ENCODE assay signal across 1 cellular context in the genomic region with DNA sequence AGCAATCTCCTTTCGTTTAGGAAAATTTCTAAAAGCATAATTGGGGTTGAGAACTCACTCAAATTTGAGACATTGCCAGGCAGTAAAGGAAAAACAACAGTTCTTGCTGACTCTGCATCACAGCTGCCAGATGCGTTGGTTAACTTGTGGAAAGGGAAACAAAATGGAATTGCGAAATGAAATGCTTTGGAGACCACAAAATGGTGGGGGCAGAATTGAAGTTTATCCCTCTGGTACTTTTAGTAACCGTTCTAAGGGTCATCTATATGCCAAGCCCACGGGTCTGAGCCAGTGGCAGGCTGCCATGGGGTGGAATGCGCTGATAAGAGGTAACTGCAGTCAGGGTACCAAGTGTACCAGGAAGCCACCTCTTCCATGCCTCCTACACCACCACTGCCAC.
TF ChIP-seq lines count a peak whose summit lies in the region.

No MANE protein-coding gene starts in this region.

TF ChIP-seq in HepG2, 621 proteins besides CTCF, POLR2A, EP300 and RAD21 (continued from another document):
- TF ChIP-seq, protein P1, sequence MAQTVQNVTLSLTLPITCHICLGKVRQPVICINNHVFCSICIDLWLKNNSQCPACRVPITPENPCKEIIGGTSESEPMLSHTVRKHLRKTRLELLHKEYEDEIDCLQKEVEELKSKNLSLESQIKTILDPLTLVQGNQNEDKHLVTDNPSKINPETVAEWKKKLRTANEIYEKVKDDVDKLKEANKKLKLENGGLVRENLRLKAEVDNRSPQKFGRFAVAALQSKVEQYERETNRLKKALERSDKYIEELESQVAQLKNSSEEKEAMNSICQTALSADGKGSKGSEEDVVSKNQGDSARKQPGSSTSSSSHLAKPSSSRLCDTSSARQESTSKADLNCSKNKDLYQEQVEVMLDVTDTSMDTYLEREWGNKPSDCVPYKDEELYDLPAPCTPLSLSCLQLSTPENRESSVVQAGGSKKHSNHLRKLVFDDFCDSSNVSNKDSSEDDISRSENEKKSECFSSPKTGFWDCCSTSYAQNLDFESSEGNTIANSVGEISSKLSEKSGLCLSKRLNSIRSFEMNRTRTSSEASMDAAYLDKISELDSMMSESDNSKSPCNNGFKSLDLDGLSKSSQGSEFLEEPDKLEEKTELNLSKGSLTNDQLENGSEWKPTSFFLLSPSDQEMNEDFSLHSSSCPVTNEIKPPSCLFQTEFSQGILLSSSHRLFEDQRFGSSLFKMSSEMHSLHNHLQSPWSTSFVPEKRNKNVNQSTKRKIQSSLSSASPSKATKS (CRISPR knock-in tag; IDR thresholded peaks at IDR 0.05), result no peak
- TF ChIP-seq ONECUT2 (CRISPR knock-in tag; IDR thresholded peaks at IDR 0.05) (no peak), MAFK (conservative IDR thresholded peaks at IDR 0.05 in 1 of 2, IDR thresholded peaks at IDR 0.05 in 1 of 2; ENCODE audit: low read length in 2 of 2) (peak; percentile 86 to 92), ZNF878 (CRISPR knock-in tag; IDR thresholded peaks at IDR 0.05) (0 out of 2 replicates have a peak, but pooled peaks have one; percentile 35), SMC3 (IDR thresholded peaks at IDR 0.05; ENCODE audit: low read length) (0 out of 2 replicates have a peak, but pooled peaks have one; percentile 2), ZNF780A (CRISPR knock-in tag; IDR thresholded peaks at IDR 0.05) (no peak), MAFG (CRISPR knock-in tag; IDR thresholded peaks at IDR 0.05) (peak; percentile 70), NFKBIZ (CRISPR knock-in tag; IDR thresholded peaks at IDR 0.05) (no peak), SOX6 (IDR thresholded peaks at IDR 0.05) (no peak), SOX6 (CRISPR knock-in tag; IDR thresholded peaks at IDR 0.05) (0 out of 2 replicates have a peak, but pooled peaks have one; percentile 13), ZNF644 (CRISPR knock-in tag; IDR thresholded peaks at IDR 0.05; ENCODE audit: low read depth) (peak; percentile 36; the same call in 1 of the 2 replicates), RFXAP (CRISPR knock-in tag; IDR thresholded peaks at IDR 0.05; ENCODE audit: borderline replicate concordance) (no peak), CEBPB (IDR thresholded peaks at IDR 0.05; ENCODE audit: borderline replicate concordance, low read depth, low read length) (peak; percentile 89), ZNF776 (CRISPR knock-in tag; IDR thresholded peaks at IDR 0.05) (no peak), YY1 (IDR thresholded peaks at IDR 0.05; ENCODE audit: insufficient read depth, insufficient replicate concordance, low read depth, low read length) (peak; percentile 14), ZFP36L2 (CRISPR knock-in tag; IDR thresholded peaks at IDR 0.05) (no peak), ATM (IDR thresholded peaks at IDR 0.05; ENCODE audit: borderline replicate concordance) (no peak), PLRG1 (conservative IDR thresholded peaks at IDR 0.05) (no peak)
- TF ChIP-seq, protein P2, sequence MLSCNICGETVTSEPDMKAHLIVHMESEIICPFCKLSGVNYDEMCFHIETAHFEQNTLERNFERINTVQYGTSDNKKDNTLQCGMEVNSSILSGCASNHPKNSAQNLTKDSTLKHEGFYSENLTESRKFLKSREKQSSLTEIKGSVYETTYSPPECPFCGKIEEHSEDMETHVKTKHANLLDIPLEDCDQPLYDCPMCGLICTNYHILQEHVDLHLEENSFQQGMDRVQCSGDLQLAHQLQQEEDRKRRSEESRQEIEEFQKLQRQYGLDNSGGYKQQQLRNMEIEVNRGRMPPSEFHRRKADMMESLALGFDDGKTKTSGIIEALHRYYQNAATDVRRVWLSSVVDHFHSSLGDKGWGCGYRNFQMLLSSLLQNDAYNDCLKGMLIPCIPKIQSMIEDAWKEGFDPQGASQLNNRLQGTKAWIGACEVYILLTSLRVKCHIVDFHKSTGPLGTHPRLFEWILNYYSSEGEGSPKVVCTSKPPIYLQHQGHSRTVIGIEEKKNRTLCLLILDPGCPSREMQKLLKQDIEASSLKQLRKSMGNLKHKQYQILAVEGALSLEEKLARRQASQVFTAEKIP (CRISPR knock-in tag; IDR thresholded peaks at IDR 0.05; ENCODE audit: borderline replicate concordance), result no peak
- TF ChIP-seq, protein P3, sequence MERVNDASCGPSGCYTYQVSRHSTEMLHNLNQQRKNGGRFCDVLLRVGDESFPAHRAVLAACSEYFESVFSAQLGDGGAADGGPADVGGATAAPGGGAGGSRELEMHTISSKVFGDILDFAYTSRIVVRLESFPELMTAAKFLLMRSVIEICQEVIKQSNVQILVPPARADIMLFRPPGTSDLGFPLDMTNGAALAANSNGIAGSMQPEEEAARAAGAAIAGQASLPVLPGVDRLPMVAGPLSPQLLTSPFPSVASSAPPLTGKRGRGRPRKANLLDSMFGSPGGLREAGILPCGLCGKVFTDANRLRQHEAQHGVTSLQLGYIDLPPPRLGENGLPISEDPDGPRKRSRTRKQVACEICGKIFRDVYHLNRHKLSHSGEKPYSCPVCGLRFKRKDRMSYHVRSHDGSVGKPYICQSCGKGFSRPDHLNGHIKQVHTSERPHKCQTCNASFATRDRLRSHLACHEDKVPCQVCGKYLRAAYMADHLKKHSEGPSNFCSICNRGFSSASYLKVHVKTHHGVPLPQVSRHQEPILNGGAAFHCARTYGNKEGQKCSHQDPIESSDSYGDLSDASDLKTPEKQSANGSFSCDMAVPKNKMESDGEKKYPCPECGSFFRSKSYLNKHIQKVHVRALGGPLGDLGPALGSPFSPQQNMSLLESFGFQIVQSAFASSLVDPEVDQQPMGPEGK (CRISPR knock-in tag; IDR thresholded peaks at IDR 0.05), result 0 out of 2 replicates have a peak, but pooled peaks have one; percentile 16
- TF ChIP-seq, protein P4, sequence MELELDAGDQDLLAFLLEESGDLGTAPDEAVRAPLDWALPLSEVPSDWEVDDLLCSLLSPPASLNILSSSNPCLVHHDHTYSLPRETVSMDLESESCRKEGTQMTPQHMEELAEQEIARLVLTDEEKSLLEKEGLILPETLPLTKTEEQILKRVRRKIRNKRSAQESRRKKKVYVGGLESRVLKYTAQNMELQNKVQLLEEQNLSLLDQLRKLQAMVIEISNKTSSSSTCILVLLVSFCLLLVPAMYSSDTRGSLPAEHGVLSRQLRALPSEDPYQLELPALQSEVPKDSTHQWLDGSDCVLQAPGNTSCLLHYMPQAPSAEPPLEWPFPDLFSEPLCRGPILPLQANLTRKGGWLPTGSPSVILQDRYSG (CRISPR knock-in tag; IDR thresholded peaks at IDR 0.05), result no peak
- TF ChIP-seq, protein P5, sequence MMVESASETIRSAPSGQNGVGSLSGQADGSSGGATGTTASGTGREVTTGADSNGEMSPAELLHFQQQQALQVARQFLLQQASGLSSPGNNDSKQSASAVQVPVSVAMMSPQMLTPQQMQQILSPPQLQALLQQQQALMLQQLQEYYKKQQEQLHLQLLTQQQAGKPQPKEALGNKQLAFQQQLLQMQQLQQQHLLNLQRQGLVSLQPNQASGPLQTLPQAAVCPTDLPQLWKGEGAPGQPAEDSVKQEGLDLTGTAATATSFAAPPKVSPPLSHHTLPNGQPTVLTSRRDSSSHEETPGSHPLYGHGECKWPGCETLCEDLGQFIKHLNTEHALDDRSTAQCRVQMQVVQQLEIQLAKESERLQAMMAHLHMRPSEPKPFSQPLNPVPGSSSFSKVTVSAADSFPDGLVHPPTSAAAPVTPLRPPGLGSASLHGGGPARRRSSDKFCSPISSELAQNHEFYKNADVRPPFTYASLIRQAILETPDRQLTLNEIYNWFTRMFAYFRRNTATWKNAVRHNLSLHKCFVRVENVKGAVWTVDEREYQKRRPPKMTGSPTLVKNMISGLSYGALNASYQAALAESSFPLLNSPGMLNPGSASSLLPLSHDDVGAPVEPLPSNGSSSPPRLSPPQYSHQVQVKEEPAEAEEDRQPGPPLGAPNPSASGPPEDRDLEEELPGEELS (CRISPR knock-in tag; IDR thresholded peaks at IDR 0.05), result peak; percentile 29; the same call in 1 of the 2 replicates
- TF ChIP-seq, protein P6, sequence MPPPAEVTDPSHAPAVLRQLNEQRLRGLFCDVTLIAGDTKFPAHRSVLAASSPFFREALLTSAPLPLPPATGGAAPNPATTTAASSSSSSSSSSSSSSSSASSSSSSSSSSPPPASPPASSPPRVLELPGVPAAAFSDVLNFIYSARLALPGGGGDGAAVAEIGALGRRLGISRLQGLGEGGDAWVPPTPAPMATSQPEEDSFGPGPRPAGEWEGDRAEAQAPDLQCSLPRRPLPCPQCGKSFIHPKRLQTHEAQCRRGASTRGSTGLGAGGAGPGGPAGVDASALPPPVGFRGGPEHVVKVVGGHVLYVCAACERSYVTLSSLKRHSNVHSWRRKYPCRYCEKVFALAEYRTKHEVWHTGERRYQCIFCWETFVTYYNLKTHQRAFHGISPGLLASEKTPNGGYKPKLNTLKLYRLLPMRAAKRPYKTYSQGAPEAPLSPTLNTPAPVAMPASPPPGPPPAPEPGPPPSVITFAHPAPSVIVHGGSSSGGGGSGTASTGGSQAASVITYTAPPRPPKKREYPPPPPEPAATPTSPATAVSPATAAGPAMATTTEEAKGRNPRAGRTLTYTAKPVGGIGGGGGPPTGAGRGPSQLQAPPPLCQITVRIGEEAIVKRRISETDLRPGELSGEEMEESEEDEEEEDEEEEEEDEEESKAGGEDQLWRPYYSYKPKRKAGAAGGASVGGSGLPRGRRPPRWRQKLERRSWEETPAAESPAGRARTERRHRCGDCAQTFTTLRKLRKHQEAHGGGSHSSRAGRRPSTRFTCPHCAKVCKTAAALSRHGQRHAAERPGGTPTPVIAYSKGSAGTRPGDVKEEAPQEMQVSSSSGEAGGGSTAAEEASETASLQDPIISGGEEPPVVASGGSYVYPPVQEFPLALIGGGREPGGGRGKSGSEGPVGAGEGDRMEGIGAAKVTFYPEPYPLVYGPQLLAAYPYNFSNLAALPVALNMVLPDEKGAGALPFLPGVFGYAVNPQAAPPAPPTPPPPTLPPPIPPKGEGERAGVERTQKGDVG (CRISPR knock-in tag; IDR thresholded peaks at IDR 0.05; ENCODE audit: borderline replicate concordance), result no peak
- TF ChIP-seq, protein P7, sequence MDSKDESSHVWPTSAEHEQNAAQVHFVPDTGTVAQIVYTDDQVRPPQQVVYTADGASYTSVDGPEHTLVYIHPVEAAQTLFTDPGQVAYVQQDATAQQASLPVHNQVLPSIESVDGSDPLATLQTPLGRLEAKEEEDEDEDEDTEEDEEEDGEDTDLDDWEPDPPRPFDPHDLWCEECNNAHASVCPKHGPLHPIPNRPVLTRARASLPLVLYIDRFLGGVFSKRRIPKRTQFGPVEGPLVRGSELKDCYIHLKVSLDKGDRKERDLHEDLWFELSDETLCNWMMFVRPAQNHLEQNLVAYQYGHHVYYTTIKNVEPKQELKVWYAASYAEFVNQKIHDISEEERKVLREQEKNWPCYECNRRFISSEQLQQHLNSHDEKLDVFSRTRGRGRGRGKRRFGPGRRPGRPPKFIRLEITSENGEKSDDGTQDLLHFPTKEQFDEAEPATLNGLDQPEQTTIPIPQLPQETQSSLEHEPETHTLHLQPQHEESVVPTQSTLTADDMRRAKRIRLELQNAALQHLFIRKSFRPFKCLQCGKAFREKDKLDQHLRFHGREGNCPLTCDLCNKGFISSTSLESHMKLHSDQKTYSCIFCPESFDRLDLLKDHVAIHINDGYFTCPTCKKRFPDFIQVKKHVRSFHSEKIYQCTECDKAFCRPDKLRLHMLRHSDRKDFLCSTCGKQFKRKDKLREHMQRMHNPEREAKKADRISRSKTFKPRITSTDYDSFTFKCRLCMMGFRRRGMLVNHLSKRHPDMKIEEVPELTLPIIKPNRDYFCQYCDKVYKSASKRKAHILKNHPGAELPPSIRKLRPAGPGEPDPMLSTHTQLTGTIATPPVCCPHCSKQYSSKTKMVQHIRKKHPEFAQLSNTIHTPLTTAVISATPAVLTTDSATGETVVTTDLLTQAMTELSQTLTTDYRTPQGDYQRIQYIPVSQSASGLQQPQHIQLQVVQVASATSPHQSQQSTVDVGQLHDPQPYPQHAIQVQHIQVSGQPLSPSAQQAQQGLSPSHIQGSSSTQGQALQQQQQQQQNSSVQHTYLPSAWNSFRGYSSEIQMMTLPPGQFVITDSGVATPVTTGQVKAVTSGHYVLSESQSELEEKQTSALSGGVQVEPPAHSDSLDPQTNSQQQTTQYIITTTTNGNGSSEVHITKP (CRISPR knock-in tag; IDR thresholded peaks at IDR 0.05; ENCODE audit: low read depth), result no peak
- TF ChIP-seq, protein P8, sequence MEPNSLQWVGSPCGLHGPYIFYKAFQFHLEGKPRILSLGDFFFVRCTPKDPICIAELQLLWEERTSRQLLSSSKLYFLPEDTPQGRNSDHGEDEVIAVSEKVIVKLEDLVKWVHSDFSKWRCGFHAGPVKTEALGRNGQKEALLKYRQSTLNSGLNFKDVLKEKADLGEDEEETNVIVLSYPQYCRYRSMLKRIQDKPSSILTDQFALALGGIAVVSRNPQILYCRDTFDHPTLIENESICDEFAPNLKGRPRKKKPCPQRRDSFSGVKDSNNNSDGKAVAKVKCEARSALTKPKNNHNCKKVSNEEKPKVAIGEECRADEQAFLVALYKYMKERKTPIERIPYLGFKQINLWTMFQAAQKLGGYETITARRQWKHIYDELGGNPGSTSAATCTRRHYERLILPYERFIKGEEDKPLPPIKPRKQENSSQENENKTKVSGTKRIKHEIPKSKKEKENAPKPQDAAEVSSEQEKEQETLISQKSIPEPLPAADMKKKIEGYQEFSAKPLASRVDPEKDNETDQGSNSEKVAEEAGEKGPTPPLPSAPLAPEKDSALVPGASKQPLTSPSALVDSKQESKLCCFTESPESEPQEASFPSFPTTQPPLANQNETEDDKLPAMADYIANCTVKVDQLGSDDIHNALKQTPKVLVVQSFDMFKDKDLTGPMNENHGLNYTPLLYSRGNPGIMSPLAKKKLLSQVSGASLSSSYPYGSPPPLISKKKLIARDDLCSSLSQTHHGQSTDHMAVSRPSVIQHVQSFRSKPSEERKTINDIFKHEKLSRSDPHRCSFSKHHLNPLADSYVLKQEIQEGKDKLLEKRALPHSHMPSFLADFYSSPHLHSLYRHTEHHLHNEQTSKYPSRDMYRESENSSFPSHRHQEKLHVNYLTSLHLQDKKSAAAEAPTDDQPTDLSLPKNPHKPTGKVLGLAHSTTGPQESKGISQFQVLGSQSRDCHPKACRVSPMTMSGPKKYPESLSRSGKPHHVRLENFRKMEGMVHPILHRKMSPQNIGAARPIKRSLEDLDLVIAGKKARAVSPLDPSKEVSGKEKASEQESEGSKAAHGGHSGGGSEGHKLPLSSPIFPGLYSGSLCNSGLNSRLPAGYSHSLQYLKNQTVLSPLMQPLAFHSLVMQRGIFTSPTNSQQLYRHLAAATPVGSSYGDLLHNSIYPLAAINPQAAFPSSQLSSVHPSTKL (CRISPR knock-in tag; IDR thresholded peaks at IDR 0.05), result peak; percentile 37; the same call in 1 of the 2 replicates
